1 cellular context compared by ENCODE assay signal in genomic region chr19:336067-336614, GRCh38.
A peak's percentile ranks its signal among the peaks of the same experiment; 100 is the strongest.
TF ChIP-seq lines count a peak whose summit lies in the region.

No MANE protein-coding gene starts in this region.

TF ChIP-seq in K562, 482 proteins besides CTCF, POLR2A, EP300 and RAD21:
- no peak for TF ChIP-seq ZNF274 (IDR thresholded peaks at IDR 0.05; ENCODE audit: borderline replicate concordance, low read depth, low read length)
- TF ChIP-seq CBX3 (IDR thresholded peaks at IDR 0.05; ENCODE audit: borderline replicate concordance in 1 of 2, low read length in 2 of 2) = peak in 1 of 2 experiments; percentile 71; a peak in 1 of 3 replicates
- TF ChIP-seq USF1 (CRISPR knock-in tag; IDR thresholded peaks at IDR 0.05) = 0 out of 2 replicates have a peak, but pooled peaks have one; percentile 9
